In the genomic region with DNA sequence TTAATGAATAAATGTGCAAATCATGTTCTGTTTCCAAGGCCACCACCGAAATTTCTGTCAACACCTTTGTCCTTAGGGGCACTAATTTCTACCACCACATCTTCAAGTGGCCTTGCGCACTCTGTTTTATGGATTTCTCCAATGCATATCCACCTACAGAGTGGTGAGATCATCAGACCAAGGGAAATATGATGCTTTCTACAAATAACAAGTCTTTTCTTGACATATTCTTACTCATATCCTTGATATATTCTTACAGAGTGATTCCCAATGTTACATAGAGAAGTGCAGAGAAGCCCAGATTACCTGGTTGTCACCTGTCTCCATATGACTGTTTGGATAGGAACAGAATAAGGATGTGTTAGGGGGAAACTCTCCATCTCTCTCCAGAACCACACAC, we compare ENCODE assay signal across 22 cellular contexts. TPM values are rescaled to one million over a fixed set of nuclear protein-coding genes. Genes with fewer than 3 reads are reported as not detected.
A peak's percentile ranks its signal among the peaks of the same experiment; 100 is the strongest.
DNase-seq lines count a peak whose midpoint lies in the region; ATAC-seq, FAIRE-seq and TF ChIP-seq lines count a peak whose summit lies in the region.
"Had no signal": no experiment of that assay in that cellular context is flagged by ENCODE, and none has a peak within 500 bp of the region (broad histone marks: within the 10 kb centered on the region; RNA-seq: fewer than 3 reads in every experiment).

No MANE protein-coding gene starts in this region.

- intact Hi-C loops in lower leg skin (cut with DNase I; ENCODE audit: low total_unique reads): no loop called here

- peaks cover 22% of the 10 kb centered on the region for H3K4me1 ChIP-seq in foreskin keratinocyte

- TF ChIP-seq CTCF in bronchial epithelial cell (IDR thresholded peaks at IDR 0.05; ENCODE audit: insufficient read depth, low read length, severe bottlenecking): no peak
- TF ChIP-seq CTCF in foreskin keratinocyte (conservative IDR thresholded peaks at IDR 0.05): no peak
- no peak for TF ChIP-seq CTCF in endothelial cell (IDR thresholded peaks at IDR 0.05; ENCODE audit: unreplicated experiment)
- TF ChIP-seq CTCF in lower leg skin (IDR thresholded peaks at IDR 0.05): no peak

- TF ChIP-seq POLR2A in lower leg skin (IDR thresholded peaks at IDR 0.05): no peak

- H3K36me3 Mint-ChIP-seq in endothelial cell (ENCODE audit: low read depth, unreplicated experiment): no peaks in the 10 kb centered on the region

- H3K4me3 ChIP-seq in bronchial epithelial cell (ENCODE audit: low read depth, low read length): no peak overlapping the region
- no peak overlapping the region for H3K4me3 ChIP-seq in lower leg skin (ENCODE audit: low read depth, poor library complexity, severe bottlenecking)
- H3K4me3 ChIP-seq: A549, GM12878 had no signal

- H3K4me3 Mint-ChIP-seq in endothelial cell (ENCODE audit: unreplicated experiment): no peak overlapping the region
- H3K4me3 Mint-ChIP-seq: CD4-positive, alpha-beta T cell; H9 had no signal

- H3K9me3 Mint-ChIP-seq in endothelial cell (ENCODE audit: unreplicated experiment): no peaks in the 10 kb centered on the region
- H3K9me3 Mint-ChIP-seq: CD4-positive, alpha-beta T cell; H9 had no signal

- H3K27ac Mint-ChIP-seq in endothelial cell (ENCODE audit: unreplicated experiment): no peak overlapping the region
- H3K27ac Mint-ChIP-seq: CD4-positive, alpha-beta T cell; H9 had no signal

- no peaks in the 10 kb centered on the region for H3K36me3 ChIP-seq in bronchial epithelial cell (ENCODE audit: control insufficient read depth, insufficient read depth, low read length)

- peak; percentile 80 for ATAC-seq in foreskin keratinocyte
- ATAC-seq: A549, GM12878 had no signal

- H3K27ac ChIP-seq in foreskin keratinocyte: no peak overlapping the region
- H3K27ac ChIP-seq: 22Rv1, A549, C4-2B had no signal

- peaks cover 2% of the 10 kb centered on the region for H3K4me1 Mint-ChIP-seq in endothelial cell (ENCODE audit: unreplicated experiment)
- H3K4me1 Mint-ChIP-seq: H9 had no signal

- H3K27me3 ChIP-seq in bronchial epithelial cell (ENCODE audit: control insufficient read depth, insufficient read depth, low read length) (no peaks in the 10 kb centered on the region), foreskin keratinocyte (no peaks in the 10 kb centered on the region)

- 89 to 90% methylated on average over 2 of the region's 2 CpGs for WGBS in lower leg skin, 2 donors

- H3K27me3 Mint-ChIP-seq in endothelial cell (ENCODE audit: unreplicated experiment): no peaks in the 10 kb centered on the region
- H3K27me3 Mint-ChIP-seq: CD4-positive, alpha-beta T cell had no signal

- FAIRE-seq in bronchial epithelial cell (lab: Jason Lieb, UNC): no peak
- FAIRE-seq: A549, D721Med, GM12878, H1, HTR-8/SVneo had no signal

- DNase-seq in DMS53 (lab: John Stamatoyannopoulos, UW) (peak; percentile 30), DMS53 treated with DMSO at 0.1 percent for 48 hours (lab: John Stamatoyannopoulos, UW; ENCODE audit: unreplicated experiment) (no peak), bronchial epithelial cell (ENCODE audit: low read depth) (peak; percentile 93), foreskin keratinocyte (peak; percentile 47 to 70), endothelial cell (ENCODE audit: low spot score) (no peak), anterior cingulate cortex (lab: John Stamatoyannopoulos, UW) (no peak), lower leg skin (ENCODE audit: low spot score in 2 of 2) (no peak)
- DNase-seq: AML-193; Caco-2; CD4-positive, alpha-beta T cell; DMS79 treated with DMSO at 0.1 percent for 48 hours; EL; H9 had no signal

RNA-seq across cellular contexts. Expression of a gene that starts 36.1 kb away (rescaled TPM):
- total RNA-seq in bronchial epithelial cell (not detected in 2 replicates), foreskin keratinocyte (not detected in 2 replicates), endothelial cell (ENCODE audit: unreplicated experiment) (not detected), lower leg skin (not detected)
- not detected in 2 replicates for polyA plus RNA-seq in foreskin keratinocyte
- total RNA-seq: Caco-2; CD4-positive, alpha-beta T cell; G401; GM12878; H1; H9 had no signal
- polyA plus RNA-seq: A549, BJ, GM12878, H1 had no signal

Comparison
In these comparisons a context has a peak if more than half of its experiments do, and no peak if none do; other contexts are left out.
1. DNase-seq: peak in DMS53 (single experiment), bronchial epithelial cell (single experiment) and foreskin keratinocyte (2 of 2); none in DMS53 treated with DMSO at 0.1 percent for 48 hours (single experiment), endothelial cell (single experiment), anterior cingulate cortex (0 of 58) and lower leg skin (0 of 2).